22 cellular contexts compared by ENCODE assay signal in genomic region chr13:24899601-24900000, GRCh38.
DNase-seq lines count a peak whose midpoint lies in the region; ATAC-seq, FAIRE-seq and TF ChIP-seq lines count a peak whose summit lies in the region.
"Had no signal": no experiment of that assay in that cellular context is flagged by ENCODE, and none has a peak within 500 bp of the region (broad histone marks: within the 10 kb centered on the region; RNA-seq: fewer than 3 reads in every experiment).

No MANE protein-coding gene starts in this region.

- no peak overlapping the region for H3K4me3 Mint-ChIP-seq in astrocyte (ENCODE audit: unreplicated experiment)

- H3K27ac ChIP-seq in astrocyte (ENCODE audit: low read depth, low read length) (no peak overlapping the region), esophagus muscularis mucosa (replicated peaks in 1 of 4) (no peak overlapping the region), osteoblast (ENCODE audit: low read depth, low read length) (no peak overlapping the region)
- H3K27ac ChIP-seq: C4-2B had no signal

- no peaks in the 10 kb centered on the region for H3K27me3 Mint-ChIP-seq in astrocyte (ENCODE audit: low read depth, unreplicated experiment)

- H3K4me1 ChIP-seq in astrocyte (ENCODE audit: insufficient read depth, low read length) (no peaks in the 10 kb centered on the region), esophagus muscularis mucosa (no peaks in the 10 kb centered on the region), osteoblast (ENCODE audit: insufficient read depth, low read length) (no peaks in the 10 kb centered on the region)

- H3K4me3 ChIP-seq in astrocyte (ENCODE audit: insufficient read depth, low read depth, low read length) (no peak overlapping the region), esophagus muscularis mucosa (no peak overlapping the region), osteoblast (ENCODE audit: insufficient read depth, low read length) (no peak overlapping the region)

- no peak for TF ChIP-seq EP300 in esophagus muscularis mucosa (IDR thresholded peaks at IDR 0.05)

- H3K36me3 Mint-ChIP-seq in astrocyte (ENCODE audit: low read depth, unreplicated experiment) = no peaks in the 10 kb centered on the region

- DNase-seq in H4 (ENCODE audit: low spot score) (peak; percentile 7), astrocyte (ENCODE audit: low read depth) (peak; percentile 25), esophagus muscularis mucosa (ENCODE audit: extremely low spot score) (peak; percentile 57), osteoblast (ENCODE audit: insufficient read length, low spot score, missing footprints) (no peak), SIG-M5 (lab: John Stamatoyannopoulos, UW) (no peak), epidermal melanocyte (ENCODE audit: insufficient read length, low spot score) (no peak)
- DNase-seq in stimulated activated CD4-positive, alpha-beta T cell treated with anti-CD3 and anti-CD28 coated beads, Interleukin-1b, Interleukin-23, amount 100 ng/mL, for 48 hours = no peak
- DNase-seq: DND-41, GDM1, KBM-7, NCI-H1417 treated with DMSO at 0.1 percent for 48 hours, NCI-H187 treated with DMSO at 0.1 percent for 48 hours, NCI-H2227 treated with DMSO at 0.1 percent for 48 hours, NCI-H524 treated with DMSO at 0.1 percent for 48 hours, PC-3, RPMI8226, SHP77 treated with DMSO at 0.1 percent for 48 hours had no signal

- H3K36me3 ChIP-seq in astrocyte (ENCODE audit: insufficient read depth, low read length) (peaks cover 10% of the 10 kb centered on the region), esophagus muscularis mucosa (peaks cover 4 to 65% (median 18%) of the 10 kb centered on the region in 4 donors), osteoblast (ENCODE audit: insufficient read depth, low read length) (no peaks in the 10 kb centered on the region)

- ATAC-seq in HG02852 (IDR thresholded peaks at IDR 0.05; ENCODE audit: unreplicated experiment) = no peak
- ATAC-seq: PC-3, SK-N-SH treated with all-trans-retinoic acid at 6 μM for 48 hours had no signal

- no peaks in the 10 kb centered on the region for H3K9me3 Mint-ChIP-seq in astrocyte (ENCODE audit: unreplicated experiment)

- H3K27me3 ChIP-seq in astrocyte (ENCODE audit: insufficient read depth, low read length) = no peaks in the 10 kb centered on the region
- H3K27me3 ChIP-seq in esophagus muscularis mucosa = no peaks in the 10 kb centered on the region
- H3K27me3 ChIP-seq in osteoblast (ENCODE audit: insufficient read depth, low read length) = no peaks in the 10 kb centered on the region

- H2AFZ ChIP-seq in astrocyte (ENCODE audit: low read depth, low read length) (no peak overlapping the region), osteoblast (ENCODE audit: low read length) (peak overlapping the region; percentile 36)

- no peak for TF ChIP-seq POLR2A in esophagus muscularis mucosa (IDR thresholded peaks at IDR 0.05; ENCODE audit: low read depth)

- H3K9ac ChIP-seq in astrocyte (ENCODE audit: low read length) = no peak overlapping the region

- no peak overlapping the region for H3K27ac Mint-ChIP-seq in astrocyte (ENCODE audit: unreplicated experiment)

- FAIRE-seq in astrocyte (lab: Jason Lieb, UNC) = no peak
- FAIRE-seq: GM18507, H1 had no signal

- 93% methylated on average over 5 of the region's 5 CpGs for WGBS in esophagus muscularis mucosa

- peaks cover 7% of the 10 kb centered on the region for H3K79me2 ChIP-seq in astrocyte (ENCODE audit: insufficient read depth, low read length)
- H3K79me2 ChIP-seq in osteoblast (ENCODE audit: insufficient read depth, low read length) = peaks cover 2% of the 10 kb centered on the region

- TF ChIP-seq CTCF in astrocyte (IDR thresholded peaks at IDR 0.05; ENCODE audit: insufficient read depth, low read depth, low read length) = no peak
- TF ChIP-seq CTCF in esophagus muscularis mucosa (IDR thresholded peaks at IDR 0.05) = no peak
- TF ChIP-seq CTCF in osteoblast (IDR thresholded peaks at IDR 0.05; ENCODE audit: extremely low read depth, low read depth, low read length) = no peak

- no peaks in the 10 kb centered on the region for H3K9me3 ChIP-seq in astrocyte (ENCODE audit: insufficient read depth, low read depth, low read length)
- H3K9me3 ChIP-seq in esophagus muscularis mucosa = no peaks in the 10 kb centered on the region
- no peaks in the 10 kb centered on the region for H3K9me3 ChIP-seq in osteoblast (ENCODE audit: low read depth, low read length)

- H4K20me1 ChIP-seq in astrocyte (ENCODE audit: insufficient read depth, low read length) (no peaks in the 10 kb centered on the region), osteoblast (ENCODE audit: insufficient read depth, low read length) (no peaks in the 10 kb centered on the region)

- H3K4me1 Mint-ChIP-seq in astrocyte (ENCODE audit: low read depth, unreplicated experiment) = no peaks in the 10 kb centered on the region

- intact Hi-C loops in esophagus muscularis mucosa (cut with DNase I) = no loop called here

- H3K4me2 ChIP-seq in astrocyte (ENCODE audit: low read length) (no peak overlapping the region), osteoblast (ENCODE audit: insufficient read depth, low read length) (no peak overlapping the region)

Comparison
In these comparisons a context has a peak if more than half of its experiments do, and no peak if none do; other contexts are left out.
1. DNase-seq: peak in H4 (single experiment), astrocyte (single experiment) and esophagus muscularis mucosa (single experiment); none in osteoblast (single experiment), SIG-M5 (single experiment), stimulated activated CD4-positive, alpha-beta T cell treated with anti-CD3 and anti-CD28 coated beads, Interleukin-1b, Interleukin-23, amount 100 ng/mL, for 48 hours (single experiment) and epidermal melanocyte (single experiment).